ENCODE assay signal across 20 cellular contexts in the genomic region with DNA sequence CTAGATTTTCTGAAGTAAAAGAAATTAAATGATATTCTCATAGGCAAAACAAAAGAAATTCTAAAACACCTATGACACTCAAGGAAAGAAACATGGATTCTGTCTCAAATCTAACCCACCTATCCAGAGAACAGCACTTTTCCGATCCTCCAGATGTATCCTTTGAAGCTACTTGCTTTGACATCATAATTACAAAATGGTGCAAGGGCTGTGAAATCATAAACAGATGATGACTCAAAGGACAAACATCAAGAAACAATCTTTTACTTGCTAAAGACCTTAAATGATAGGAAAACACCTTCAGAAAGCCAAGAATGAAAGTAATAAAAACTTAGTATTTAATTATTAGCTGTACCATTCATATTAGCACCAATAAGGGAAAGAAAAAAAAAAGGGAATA.
"Had no signal": no experiment of that assay in that cellular context is flagged by ENCODE, and none has a peak within 500 bp of the region (broad histone marks: within the 10 kb centered on the region; RNA-seq: fewer than 3 reads in every experiment).

No MANE protein-coding gene starts in this region.

- FAIRE-seq: keratinocyte had no signal

- DNase-seq: activated B cell treated with CpG ODN at 0.5 μM for 24 hours; activated CD4-positive, alpha-beta T cell treated with anti-CD3 and anti-CD28 coated beads for 4 hours; activated CD4-positive, alpha-beta T cell treated with anti-CD3 and anti-CD28 coated beads, Interleukin-2, amount 50 U/mL, for 48 hours; activated naive CD4-positive, alpha-beta T cell treated with anti-CD3 and anti-CD28 coated beads for 36 hours; activated naive CD8-positive, alpha-beta T cell treated with anti-CD3 and anti-CD28 coated beads, Interleukin-2, amount 10 ng/mL, durations not matched to agents 7 days and 5 days; activated T-cell treated with anti-CD3 and anti-CD28 coated beads, Interleukin-2, amount 50 U/mL, for 48 hours; amygdala; cerebellar nuclear complex; cortex of kidney; endodermal cell; heart left ventricle; left colon; ovary; spleen; stimulated activated CD4-positive, alpha-beta T cell treated with anti-CD3 and anti-CD28 coated beads, Interleukin-4, amount 100 ng/mL, for 1 hour; stimulated activated naive CD4-positive, alpha-beta T cell; T-helper 17 cell had no signal

- H3K4me3 ChIP-seq: heart left ventricle, ovary, prostate gland, right atrium auricular region, spleen had no signal
